11 cellular contexts compared by ENCODE assay signal in the genomic region with DNA sequence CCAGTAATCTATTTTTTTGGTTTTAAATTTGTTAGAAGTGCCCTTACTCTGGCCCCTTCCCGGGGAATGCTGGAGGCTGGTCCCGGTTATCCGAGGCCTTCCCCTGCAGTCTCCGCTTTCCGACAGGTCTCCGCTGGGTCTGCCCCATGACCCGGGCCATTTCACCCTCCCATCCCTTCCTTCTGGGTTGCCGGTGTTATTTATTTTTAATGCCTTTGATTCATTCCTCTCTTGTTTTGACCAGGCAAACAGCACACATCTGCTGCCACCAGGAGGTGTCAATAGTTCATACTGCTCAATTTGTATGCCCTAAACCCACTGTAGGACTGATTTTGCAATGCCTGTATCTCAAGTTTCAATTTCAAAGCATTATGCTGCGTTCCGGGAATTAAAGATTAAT.
DNase-seq lines count a peak whose midpoint lies in the region; ATAC-seq and TF ChIP-seq lines count a peak whose summit lies in the region.
"Had no signal": no experiment of that assay in that cellular context is flagged by ENCODE, and none has a peak within 500 bp of the region (broad histone marks: within the 10 kb centered on the region; RNA-seq: fewer than 3 reads in every experiment).

No MANE protein-coding gene starts in this region.

- H3K27ac ChIP-seq in PC-9 (no peak overlapping the region), prostate gland (no peak overlapping the region)

- BruUV-seq in PC-9 (replicated peaks; lab: Mats Ljungman, UMichigan): no TSS peak

- H3K4me3 Mint-ChIP-seq in activated T-helper 2 cell treated with anti-CD3 and anti-CD28 coated beads, Interferon-gamma antibody, Interleukin-2, Interleukin-4, amounts not matched to agents 10 μg/mL and 5 μg/mL and 100 μg/mL, durations not matched to agents 14 hours and 24 hours and 36 hours (ENCODE audit: low read depth): no peak overlapping the region
- H3K4me3 Mint-ChIP-seq: central memory CD8-positive, alpha-beta T cell had no signal

- no peaks in the 10 kb centered on the region for H3K36me3 Mint-ChIP-seq in activated T-helper 2 cell treated with anti-CD3 and anti-CD28 coated beads, Interferon-gamma antibody, Interleukin-2, Interleukin-4, amounts not matched to agents 10 μg/mL and 5 μg/mL and 100 μg/mL, durations not matched to agents 14 hours and 24 hours and 36 hours (ENCODE audit: low read depth)

- peak; percentile 62 for ATAC-seq in left ventricle myocardium superior

- H4K20me1 ChIP-seq in PC-9 (ENCODE audit: insufficient read depth): no peaks in the 10 kb centered on the region

- H3K27ac Mint-ChIP-seq in activated T-helper 2 cell treated with anti-CD3 and anti-CD28 coated beads, Interferon-gamma antibody, Interleukin-2, Interleukin-4, amounts not matched to agents 10 μg/mL and 5 μg/mL and 100 μg/mL, durations not matched to agents 14 hours and 24 hours and 36 hours: no peak overlapping the region

- H3K36me3 ChIP-seq in PC-9 (ENCODE audit: low read depth) (no peaks in the 10 kb centered on the region), prostate gland (no peaks in the 10 kb centered on the region)

- H2AFZ ChIP-seq in PC-9: no peak overlapping the region

- no peak overlapping the region for H3K4me3 ChIP-seq in PC-9
- H3K4me3 ChIP-seq in prostate gland: no peak overlapping the region

- H3K4me1 ChIP-seq in PC-9 (replicated peaks; ENCODE audit: insufficient read depth) (peaks cover 3% of the 10 kb centered on the region; the same call in 1 of the 2 replicates), prostate gland (replicated peaks) (no peaks in the 10 kb centered on the region)

- no peaks in the 10 kb centered on the region for H3K9me3 ChIP-seq in PC-9 (ENCODE audit: insufficient read depth, low read depth)
- no peaks in the 10 kb centered on the region for H3K9me3 ChIP-seq in prostate gland

- POLR2A ChIA-PET in PC-9 (lab: Charles Lee; ENCODE audit: unreplicated experiment): no interaction called here

- no peaks in the 10 kb centered on the region for H3K27me3 Mint-ChIP-seq in activated T-helper 2 cell treated with anti-CD3 and anti-CD28 coated beads, Interferon-gamma antibody, Interleukin-2, Interleukin-4, amounts not matched to agents 10 μg/mL and 5 μg/mL and 100 μg/mL, durations not matched to agents 14 hours and 24 hours and 36 hours (ENCODE audit: low read depth)
- H3K27me3 Mint-ChIP-seq: central memory CD8-positive, alpha-beta T cell had no signal

- no peaks in the 10 kb centered on the region for H3K79me2 ChIP-seq in PC-9 (ENCODE audit: low read depth)

- intact Hi-C loops in PC-9 (cut with micrococcal nuclease; ENCODE audit: unreplicated experiment) (no loop called here), left ventricle myocardium superior (cut with micrococcal nuclease) (loop anchor here (5.0 to 10.0 kb wide), 2 partner anchors 533 to 1045 kb away; partner anchors contain the start of gene IRX3), prostate gland (cut with DNase I) (no loop called here)
- intact Hi-C loops in activated T-helper 2 cell treated with anti-CD3 and anti-CD28 coated beads, Interferon-gamma antibody, Interleukin-2, Interleukin-4, amounts not matched to agents 10 μg/mL and 5 μg/mL and 100 μg/mL, durations not matched to agents 14 hours and 24 hours and 36 hours (cut with micrococcal nuclease): no loop called here

- H3K27me3 ChIP-seq in PC-9 (ENCODE audit: insufficient read depth, low read depth): no peaks in the 10 kb centered on the region
- H3K27me3 ChIP-seq in prostate gland (replicated peaks; ENCODE audit: insufficient read depth): no peaks in the 10 kb centered on the region

- 65% methylated on average over 10 of the region's 10 CpGs for WGBS in prostate gland

- CTCF ChIA-PET in PC-9 (lab: Charles Lee): no interaction called here

- no peak for TF ChIP-seq POLR2A in prostate gland (IDR thresholded peaks at IDR 0.05)

- H3K4me1 Mint-ChIP-seq in activated T-helper 2 cell treated with anti-CD3 and anti-CD28 coated beads, Interferon-gamma antibody, Interleukin-2, Interleukin-4, amounts not matched to agents 10 μg/mL and 5 μg/mL and 100 μg/mL, durations not matched to agents 14 hours and 24 hours and 36 hours (ENCODE audit: low read depth): no peaks in the 10 kb centered on the region
- H3K4me1 Mint-ChIP-seq: central memory CD8-positive, alpha-beta T cell had no signal

- DNase-seq in 8988T (peak; percentile 24), GM04504 (ENCODE audit: low read depth) (peak; percentile 17), PC-9 (peak in 1 of 2 experiments; percentile 44), left ventricle myocardium superior (no peak), T-helper 9 cell (no peak), prostate gland (ENCODE audit: low spot score) (no peak)
- DNase-seq in activated CD4-positive, CD25-positive, alpha-beta regulatory T cell treated with anti-CD3 and anti-CD28 coated beads, Interleukin-2, amount 50 U/mL, for 72 hours: no peak
- no peak for DNase-seq in activated T-helper 2 cell treated with anti-CD3 and anti-CD28 coated beads, Interferon-gamma antibody, Interleukin-2, Interleukin-4, amounts not matched to agents 10 μg/mL and 5 μg/mL and 100 μg/mL, durations not matched to agents 14 hours and 24 hours and 36 hours (ENCODE audit: low spot score)
- DNase-seq: activated CD4-positive, alpha-beta T cell treated with anti-CD3 and anti-CD28 coated beads for 1 hour; NCI-H1436 treated with DMSO at 0.1 percent for 48 hours had no signal

- H3F3A ChIP-seq in PC-9 (ENCODE audit: insufficient read depth, low read depth): no peaks in the 10 kb centered on the region; the same call in 1 of the 2 replicates

- no peaks in the 10 kb centered on the region for H3K9me3 Mint-ChIP-seq in activated T-helper 2 cell treated with anti-CD3 and anti-CD28 coated beads, Interferon-gamma antibody, Interleukin-2, Interleukin-4, amounts not matched to agents 10 μg/mL and 5 μg/mL and 100 μg/mL, durations not matched to agents 14 hours and 24 hours and 36 hours
- H3K9me3 Mint-ChIP-seq: central memory CD8-positive, alpha-beta T cell had no signal

- no peaks in the 10 kb centered on the region for H3K9me2 ChIP-seq in PC-9 (ENCODE audit: insufficient read depth)

- TF ChIP-seq CTCF in PC-9 (conservative IDR thresholded peaks at IDR 0.05) (peak; percentile 69), prostate gland (IDR thresholded peaks at IDR 0.05) (peak in 1 of 4 experiments; percentile 41)

- H3K4me2 ChIP-seq in PC-9: peak overlapping the region; percentile 16; the same call in 1 of the 2 replicates

Comparison
In these comparisons a context has a peak if more than half of its experiments do, and no peak if none do; other contexts are left out.
1. DNase-seq: peak in 8988T (single experiment) and GM04504 (single experiment); none in left ventricle myocardium superior (single experiment), activated CD4-positive, CD25-positive, alpha-beta regulatory T cell treated with anti-CD3 and anti-CD28 coated beads, Interleukin-2, amount 50 U/mL, for 72 hours (single experiment), activated T-helper 2 cell treated with anti-CD3 and anti-CD28 coated beads, Interferon-gamma antibody, Interleukin-2, Interleukin-4, amounts not matched to agents 10 μg/mL and 5 μg/mL and 100 μg/mL, durations not matched to agents 14 hours and 24 hours and 36 hours (single experiment), T-helper 9 cell (single experiment) and prostate gland (single experiment).